In the genomic region with DNA sequence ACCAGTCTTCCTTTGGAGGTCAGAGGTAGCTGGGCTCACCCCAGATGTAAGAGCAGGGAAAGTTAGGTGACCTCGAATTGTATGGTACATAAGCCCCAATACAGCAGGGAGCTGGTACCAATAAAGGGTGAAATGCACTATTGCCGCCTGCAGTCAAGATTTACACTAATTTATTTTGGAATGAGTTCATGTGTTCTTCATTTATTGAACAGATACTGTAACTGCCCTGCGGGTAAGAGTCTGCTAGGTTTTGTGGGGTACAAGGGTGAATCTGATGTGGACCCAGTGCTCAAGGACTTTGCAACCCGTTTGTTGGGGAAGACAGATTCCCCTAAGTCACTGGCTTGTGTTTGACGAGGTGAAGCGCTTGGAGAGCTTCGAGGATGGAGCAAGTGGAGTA, we compare ENCODE assay signal across 24 cellular contexts. TPM values are rescaled to one million over a fixed set of nuclear protein-coding genes. Genes with fewer than 3 reads are reported as not detected.
DNase-seq lines count a peak whose midpoint lies in the region; ATAC-seq and TF ChIP-seq lines count a peak whose summit lies in the region.
"Had no signal": no experiment of that assay in that cellular context is flagged by ENCODE, and none has a peak within 500 bp of the region (broad histone marks: within the 10 kb centered on the region; RNA-seq: fewer than 3 reads in every experiment).

No MANE protein-coding gene starts in this region.

- BruUV-seq in HCT116 (replicated peaks; lab: Mats Ljungman, UMichigan) = no TSS peak

- H3K27ac Mint-ChIP-seq in WTC11 = peak overlapping the region; percentile 46; the same call in 1 of the 2 replicates

- peaks cover 15% of the 10 kb centered on the region for H3K4me1 Mint-ChIP-seq in WTC11

- H3K27ac ChIP-seq in 22Rv1 (peak overlapping the region; percentile 83; the same call in 1 of the 2 replicates), HCT116 (ENCODE audit: low read depth, low read length) (0 out of 2 replicates have a peak overlapping the region, but pooled peaks have one; percentile 15), neutrophil (peak overlapping the region; percentile 41)
- H3K27ac ChIP-seq: BLaER1, SJSA1 had no signal

- POLR2A ChIA-PET in HCT116 (lab: Charles Lee) (no interaction called here), WTC11 (lab: Charles Lee) (interaction anchor here (0.7 kb wide), 1 partner anchor 234 kb away, joined by 4 read pairs; a partner anchor contains a TSS)

- CTCF ChIA-PET in HCT116 (lab: Charles Lee) (no interaction called here), WTC11 (lab: Charles Lee) (interaction anchor here (1.0 to 1.4 kb wide), 2 partner anchors 27 to 82 kb away, joined by 3 to 6 read pairs; a partner anchor contains a TSS)

- TF ChIP-seq POLR2A in HCT116 (IDR thresholded peaks at IDR 0.05; ENCODE audit: borderline replicate concordance, extremely low read depth, insufficient read depth, insufficient read length) = no peak

- H3K9ac ChIP-seq in HCT116 (ENCODE audit: low read length) = no peak overlapping the region
- H3K9ac ChIP-seq: BLaER1 had no signal

- no peak overlapping the region for H3K4me3 Mint-ChIP-seq in WTC11

- no peak for ATAC-seq in HCT116
- ATAC-seq in WTC11 = no peak
- ATAC-seq in HG02981 (IDR thresholded peaks at IDR 0.05; ENCODE audit: unreplicated experiment) = no peak

- H4K20me1 ChIP-seq in HCT116 (ENCODE audit: insufficient read depth) = peaks cover 8% of the 10 kb centered on the region; the same call in 1 of the 2 replicates

- intact Hi-C loops in HCT116 (cut with micrococcal nuclease) = no loop called here

- peaks cover 11 to 26% of the 10 kb centered on the region in 2 experiments; a peak in 3 of 4 replicates for H3K4me1 ChIP-seq in HCT116 (ENCODE audit: control insufficient read depth in 1 of 2, insufficient read depth in 2 of 2, low read length in 2 of 2)
- H3K4me1 ChIP-seq in neutrophil (ENCODE audit: control insufficient read depth in 1 of 2, insufficient read depth in 1 of 2, low read depth in 1 of 2, low read length in 1 of 2) = peaks cover 53 to 56% of the 10 kb centered on the region in 2 experiments
- H3K4me1 ChIP-seq: HAP-1 had no signal

- peaks cover 26% of the 10 kb centered on the region for H3K36me3 Mint-ChIP-seq in WTC11

- no peaks in the 10 kb centered on the region for H3K27me3 Mint-ChIP-seq in WTC11 (ENCODE audit: low read depth)
- H3K27me3 Mint-ChIP-seq: CD4-positive, CD25-positive, alpha-beta regulatory T cell had no signal

- H3K4me2 ChIP-seq in HCT116 (ENCODE audit: low read length) = no peak overlapping the region
- H3K4me2 ChIP-seq: BLaER1 had no signal

- H3K9me3 ChIP-seq in HCT116 (ENCODE audit: control insufficient read depth in 1 of 2, insufficient read depth in 1 of 2, low read depth in 1 of 2, low read length in 2 of 2) (no peaks in the 10 kb centered on the region), neutrophil (no peaks in the 10 kb centered on the region)
- H3K9me3 ChIP-seq: BLaER1, HAP-1, MG63, SJSA1 had no signal

- H3K27me3 ChIP-seq in HCT116 (ENCODE audit: insufficient read depth, low read length) = no peaks in the 10 kb centered on the region
- H3K27me3 ChIP-seq in neutrophil = no peaks in the 10 kb centered on the region
- H3K27me3 ChIP-seq: BLaER1, MG63, SJSA1 had no signal

- RAD21 ChIA-PET in HCT116 (lab: Charles Lee; ENCODE audit: low non-redundant PET in 1 of 2, low total read pairs in 2 of 2, uncharacterized antibody in 2 of 2, unreplicated experiment in 2 of 2) = no interaction called here

- no peak for TF ChIP-seq RAD21 in HCT116 (IDR thresholded peaks at IDR 0.05; ENCODE audit: low read depth)

- H3K4me3 ChIP-seq in HCT116 (replicated peaks in 1 of 2; ENCODE audit: low read depth in 1 of 2, low read length in 2 of 2) (no peak overlapping the region), neutrophil (ENCODE audit: low read depth in 1 of 2, low read length in 1 of 2) (no peak overlapping the region)
- H3K4me3 ChIP-seq: BLaER1, HAP-1, MG63, SJSA1 had no signal

- TF ChIP-seq CTCF in 22Rv1 (IDR thresholded peaks at IDR 0.05) (no peak), HCT116 (IDR thresholded peaks at IDR 0.05 in 2 of 3, conservative IDR thresholded peaks at IDR 0.05 in 1 of 3; ENCODE audit: borderline replicate concordance in 1 of 3, insufficient read depth in 1 of 3, low read depth in 2 of 3, low read length in 2 of 3) (no peak), WTC11 (IDR thresholded peaks at IDR 0.05) (no peak), neutrophil (IDR thresholded peaks at IDR 0.05) (no peak)

- no peaks in the 10 kb centered on the region for H3K9me3 Mint-ChIP-seq in WTC11
- H3K9me3 Mint-ChIP-seq: CD4-positive, CD25-positive, alpha-beta regulatory T cell had no signal

- H3K79me2 ChIP-seq in HCT116 (ENCODE audit: insufficient read depth, low read length) = peaks cover 43% of the 10 kb centered on the region

- no peaks in the 10 kb centered on the region for H3K9me2 ChIP-seq in HCT116 (ENCODE audit: insufficient read depth)

- H3K36me3 ChIP-seq in HCT116 (ENCODE audit: control insufficient read depth in 1 of 2, insufficient read depth in 2 of 2, low read length in 2 of 2) (peaks cover 18 to 39% of the 10 kb centered on the region in 2 experiments; a peak in 3 of 4 replicates), neutrophil (peaks cover 60% of the 10 kb centered on the region)

- H2AFZ ChIP-seq in HCT116 (ENCODE audit: low read depth, low read length, poor library complexity, severe bottlenecking) = no peak overlapping the region

- no peak for DNase-seq in HCT116 (ENCODE audit: low read depth, low spot score)
- no peak for DNase-seq in WTC11 (ENCODE audit: low spot score)
- DNase-seq in activated naive CD4-positive, alpha-beta T cell (lab: John Stamatoyannopoulos, UW) = no peak
- no peak for DNase-seq in activated T-cell treated with anti-CD3 and anti-CD28 coated beads, Interleukin-2, amount 50 U/mL, for 1 hour
- DNase-seq: CD4-positive, CD25-positive, alpha-beta regulatory T cell; COR-L47; GOT3; KG1; MG63; NCI-H1105 treated with DMSO at 0.1 percent for 48 hours; NCI-H146; NCI-H1930; NCI-H2107; NCI-H446; NCI-H524 treated with DMSO at 0.1 percent for 48 hours; NCI-H774; Right ventricle myocardium superior had no signal

TF ChIP-seq in HCT116, 20 proteins besides CTCF, POLR2A, EP300 and RAD21:
- peak; percentile 19; the same call in 1 of the 2 replicates for TF ChIP-seq POLR2AphosphoS5 (IDR thresholded peaks at IDR 0.05; ENCODE audit: low read depth, low read length)
- TF ChIP-seq YY1 (IDR thresholded peaks at IDR 0.05; ENCODE audit: extremely low read depth, insufficient replicate concordance, low read depth, low read length) = no peak

TF ChIP-seq in WTC11, 78 proteins besides CTCF, POLR2A, EP300 and RAD21 (continues in another document):
- TF ChIP-seq, protein P1, sequence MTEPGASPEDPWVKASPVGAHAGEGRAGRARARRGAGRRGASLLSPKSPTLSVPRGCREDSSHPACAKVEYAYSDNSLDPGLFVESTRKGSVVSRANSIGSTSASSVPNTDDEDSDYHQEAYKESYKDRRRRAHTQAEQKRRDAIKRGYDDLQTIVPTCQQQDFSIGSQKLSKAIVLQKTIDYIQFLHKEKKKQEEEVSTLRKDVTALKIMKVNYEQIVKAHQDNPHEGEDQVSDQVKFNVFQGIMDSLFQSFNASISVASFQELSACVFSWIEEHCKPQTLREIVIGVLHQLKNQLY (CRISPR knock-in tag; IDR thresholded peaks at IDR 0.05) = no peak
- TF ChIP-seq, protein P2, sequence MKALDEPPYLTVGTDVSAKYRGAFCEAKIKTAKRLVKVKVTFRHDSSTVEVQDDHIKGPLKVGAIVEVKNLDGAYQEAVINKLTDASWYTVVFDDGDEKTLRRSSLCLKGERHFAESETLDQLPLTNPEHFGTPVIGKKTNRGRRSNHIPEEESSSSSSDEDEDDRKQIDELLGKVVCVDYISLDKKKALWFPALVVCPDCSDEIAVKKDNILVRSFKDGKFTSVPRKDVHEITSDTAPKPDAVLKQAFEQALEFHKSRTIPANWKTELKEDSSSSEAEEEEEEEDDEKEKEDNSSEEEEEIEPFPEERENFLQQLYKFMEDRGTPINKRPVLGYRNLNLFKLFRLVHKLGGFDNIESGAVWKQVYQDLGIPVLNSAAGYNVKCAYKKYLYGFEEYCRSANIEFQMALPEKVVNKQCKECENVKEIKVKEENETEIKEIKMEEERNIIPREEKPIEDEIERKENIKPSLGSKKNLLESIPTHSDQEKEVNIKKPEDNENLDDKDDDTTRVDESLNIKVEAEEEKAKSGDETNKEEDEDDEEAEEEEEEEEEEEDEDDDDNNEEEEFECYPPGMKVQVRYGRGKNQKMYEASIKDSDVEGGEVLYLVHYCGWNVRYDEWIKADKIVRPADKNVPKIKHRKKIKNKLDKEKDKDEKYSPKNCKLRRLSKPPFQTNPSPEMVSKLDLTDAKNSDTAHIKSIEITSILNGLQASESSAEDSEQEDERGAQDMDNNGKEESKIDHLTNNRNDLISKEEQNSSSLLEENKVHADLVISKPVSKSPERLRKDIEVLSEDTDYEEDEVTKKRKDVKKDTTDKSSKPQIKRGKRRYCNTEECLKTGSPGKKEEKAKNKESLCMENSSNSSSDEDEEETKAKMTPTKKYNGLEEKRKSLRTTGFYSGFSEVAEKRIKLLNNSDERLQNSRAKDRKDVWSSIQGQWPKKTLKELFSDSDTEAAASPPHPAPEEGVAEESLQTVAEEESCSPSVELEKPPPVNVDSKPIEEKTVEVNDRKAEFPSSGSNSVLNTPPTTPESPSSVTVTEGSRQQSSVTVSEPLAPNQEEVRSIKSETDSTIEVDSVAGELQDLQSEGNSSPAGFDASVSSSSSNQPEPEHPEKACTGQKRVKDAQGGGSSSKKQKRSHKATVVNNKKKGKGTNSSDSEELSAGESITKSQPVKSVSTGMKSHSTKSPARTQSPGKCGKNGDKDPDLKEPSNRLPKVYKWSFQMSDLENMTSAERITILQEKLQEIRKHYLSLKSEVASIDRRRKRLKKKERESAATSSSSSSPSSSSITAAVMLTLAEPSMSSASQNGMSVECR (CRISPR knock-in tag; IDR thresholded peaks at IDR 0.05; ENCODE audit: borderline replicate concordance) = no peak
- TF ChIP-seq, protein P3, sequence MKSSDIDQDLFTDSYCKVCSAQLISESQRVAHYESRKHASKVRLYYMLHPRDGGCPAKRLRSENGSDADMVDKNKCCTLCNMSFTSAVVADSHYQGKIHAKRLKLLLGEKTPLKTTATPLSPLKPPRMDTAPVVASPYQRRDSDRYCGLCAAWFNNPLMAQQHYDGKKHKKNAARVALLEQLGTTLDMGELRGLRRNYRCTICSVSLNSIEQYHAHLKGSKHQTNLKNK (CRISPR knock-in tag; IDR thresholded peaks at IDR 0.05) = no peak

RNA-seq across cellular contexts. Expression of a gene that starts 2.5 kb away (rescaled TPM):
- 38.3 TPM for total RNA-seq in HCT116 (2021; ENCODE audit: unreplicated experiment)
- polyA plus RNA-seq in HCT116 (2012) = 27.0 and 27.6 TPM in 2 replicates
- total RNA-seq in WTC11 (2021) = 28.5 to 31.5 TPM (median 29.6 TPM) in 3 replicates

RNA-seq across cellular contexts. Expression of a gene that starts 27.3 kb away (rescaled TPM):
- total RNA-seq in HCT116 (2021; ENCODE audit: unreplicated experiment) (149 TPM), WTC11 (2021) (80.8 to 87.2 TPM (median 85.6 TPM) in 3 replicates)
- 105 and 113 TPM in 2 replicates for polyA plus RNA-seq in HCT116 (2012)

RNA-seq across cellular contexts. Expression of a gene that starts 31.1 kb away (rescaled TPM):
- total RNA-seq in HCT116 (2021; ENCODE audit: unreplicated experiment) (not detected), WTC11 (2021) (0.11 TPM in 1 of 3 replicates, not detected in the others)
- 0.86 TPM in 1 of 2 replicates, not detected in the other for polyA plus RNA-seq in HCT116 (2012)
- total RNA-seq: CD4-positive, CD25-positive, alpha-beta regulatory T cell; Right ventricle myocardium superior; SJSA1 had no signal
- polyA plus RNA-seq: AG04450 had no signal

Comparison
In these comparisons a context has a peak if more than half of its experiments do, and no peak if none do; other contexts are left out.
1. H3K27ac ChIP-seq: peak in every context shown above with its lines; median percentile 83 in 22Rv1; 41 in neutrophil; 15 in HCT116.